12 cellular contexts compared by ENCODE assay signal in the genomic region with DNA sequence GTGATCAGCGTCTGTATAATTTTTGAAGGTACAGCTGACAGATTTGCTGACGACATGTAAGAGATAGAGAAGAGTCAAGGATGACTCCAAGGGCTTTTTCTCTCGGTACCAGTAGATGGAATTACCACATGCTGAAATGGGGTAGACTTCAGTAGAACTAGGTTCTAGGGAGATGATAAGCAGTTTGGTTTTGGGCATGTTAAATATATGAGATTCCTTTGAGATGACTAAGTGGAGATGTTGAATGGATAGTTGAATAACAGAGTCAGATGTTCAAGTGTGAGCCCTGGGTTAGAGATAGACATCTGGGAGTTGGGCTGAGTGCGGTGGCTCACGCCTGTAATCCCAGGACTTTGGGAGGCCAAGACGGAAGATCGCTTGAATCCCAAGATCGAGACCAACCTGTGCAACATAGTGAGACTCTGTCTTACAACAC. TPM values are rescaled to one million over a fixed set of nuclear protein-coding genes. Genes with fewer than 3 reads are reported as not detected.
A peak's percentile ranks its signal among the peaks of the same experiment; 100 is the strongest.
DNase-seq lines count a peak whose midpoint lies in the region; ATAC-seq, FAIRE-seq and TF ChIP-seq lines count a peak whose summit lies in the region.
"Had no signal": no experiment of that assay in that cellular context is flagged by ENCODE, and none has a peak within 500 bp of the region (broad histone marks: within the 10 kb centered on the region; RNA-seq: fewer than 3 reads in every experiment).

No MANE protein-coding gene starts in this region.

- CTCF ChIA-PET in CD8-positive, alpha-beta memory T cell (lab: Charles Lee): no interaction called here
- CTCF ChIA-PET in naive thymus-derived CD4-positive, alpha-beta T cell (lab: Charles Lee): interaction anchor here (0.7 kb wide), 1 partner anchor 25 kb away, joined by 5 read pairs; no protein-coding TSS in a partner anchor

- H3K9me3 Mint-ChIP-seq in CD8-positive, alpha-beta memory T cell: no peaks in the 10 kb centered on the region
- H3K9me3 Mint-ChIP-seq in central memory CD8-positive, alpha-beta T cell: no peaks in the 10 kb centered on the region
- H3K9me3 Mint-ChIP-seq in naive thymus-derived CD4-positive, alpha-beta T cell: no peaks in the 10 kb centered on the region

- H3K4me1 Mint-ChIP-seq in CD8-positive, alpha-beta memory T cell: peaks cover 29 to 50% (median 48%) of the 10 kb centered on the region in 3 donors
- H3K4me1 Mint-ChIP-seq in central memory CD8-positive, alpha-beta T cell: peaks cover 40% of the 10 kb centered on the region
- peaks cover 24 to 48% (median 40%) of the 10 kb centered on the region in 7 donors for H3K4me1 Mint-ChIP-seq in naive thymus-derived CD4-positive, alpha-beta T cell

- H3K36me3 Mint-ChIP-seq in CD8-positive, alpha-beta memory T cell: peaks cover 0 to 54% (median 16%) of the 10 kb centered on the region in 3 donors
- peaks cover 37% of the 10 kb centered on the region for H3K36me3 Mint-ChIP-seq in central memory CD8-positive, alpha-beta T cell (ENCODE audit: insufficient read depth)
- H3K36me3 Mint-ChIP-seq in naive thymus-derived CD4-positive, alpha-beta T cell: peaks cover 0 to 30% (median 25%) of the 10 kb centered on the region in 5 donors

- DNase-seq in CD8-positive, alpha-beta memory T cell: no peak
- DNase-seq in M059J (ENCODE audit: low read depth) (peak; percentile 92), GM12892 (ENCODE audit: insufficient read length) (no peak)
- DNase-seq in central memory CD8-positive, alpha-beta T cell (ENCODE audit: low spot score in 2 of 2): no peak
- DNase-seq in naive thymus-derived CD4-positive, alpha-beta T cell: no peak
- DNase-seq: activated CD4-positive, alpha-beta T cell treated with anti-CD3 and anti-CD28 coated beads for 1 hour; body of pancreas; hypothalamus; ovary had no signal

- no peak overlapping the region for H3K27ac ChIP-seq in CD8-positive, alpha-beta memory T cell (ENCODE audit: low read depth, low read length)
- no peak overlapping the region for H3K27ac ChIP-seq in naive thymus-derived CD4-positive, alpha-beta T cell (ENCODE audit: low read depth, low read length)
- H3K27ac ChIP-seq: body of pancreas, ovary had no signal

- H3K27ac Mint-ChIP-seq in CD8-positive, alpha-beta memory T cell: peak overlapping the region in 6 of 8 donors; percentile 12 to 54 (median 44)
- H3K27ac Mint-ChIP-seq in central memory CD8-positive, alpha-beta T cell (ENCODE audit: low read depth): peak overlapping the region; percentile 66
- H3K27ac Mint-ChIP-seq in naive thymus-derived CD4-positive, alpha-beta T cell: peak overlapping the region in 6 of 9 donors; percentile 0 to 77 (median 32)

- no peaks in the 10 kb centered on the region for H3K9me3 ChIP-seq in CD8-positive, alpha-beta memory T cell (ENCODE audit: low read length)
- no peaks in the 10 kb centered on the region for H3K9me3 ChIP-seq in naive thymus-derived CD4-positive, alpha-beta T cell (ENCODE audit: control insufficient read depth in 2 of 3, low read length in 3 of 3)
- H3K9me3 ChIP-seq: body of pancreas, ovary had no signal

- POLR2A ChIA-PET in CD8-positive, alpha-beta memory T cell (lab: Charles Lee): no interaction called here
- POLR2A ChIA-PET in naive thymus-derived CD4-positive, alpha-beta T cell (lab: Charles Lee): interaction anchor here (0.6 kb wide), 1 partner anchor 219 kb away, joined by 5 read pairs; no protein-coding TSS in a partner anchor

- ATAC-seq in central memory CD8-positive, alpha-beta T cell (replicated peaks; ENCODE audit: extremely low read depth, poor library complexity, severe bottlenecking): no peak
- no peak for ATAC-seq in naive thymus-derived CD4-positive, alpha-beta T cell
- ATAC-seq in GM19351 (IDR thresholded peaks at IDR 0.05; ENCODE audit: unreplicated experiment) (no peak), HG02981 (IDR thresholded peaks at IDR 0.05; ENCODE audit: unreplicated experiment) (no peak), HG02885 (IDR thresholded peaks at IDR 0.05; ENCODE audit: poor library complexity, unreplicated experiment) (no peak)
- ATAC-seq: body of pancreas had no signal

- FAIRE-seq in GM12892 (lab: Jason Lieb, UNC): no peak

- H3K4me1 ChIP-seq in CD8-positive, alpha-beta memory T cell (ENCODE audit: insufficient read depth, low read length): no peaks in the 10 kb centered on the region
- H3K4me1 ChIP-seq in naive thymus-derived CD4-positive, alpha-beta T cell (ENCODE audit: control insufficient read depth in 2 of 2, insufficient read depth in 2 of 2, low read length in 2 of 2): peaks cover 0 to 8% of the 10 kb centered on the region in 2 donors
- H3K4me1 ChIP-seq: body of pancreas had no signal

- no peaks in the 10 kb centered on the region for H3K36me3 ChIP-seq in CD8-positive, alpha-beta memory T cell (ENCODE audit: insufficient read depth, low read length)
- peaks cover 3 to 5% (median 4%) of the 10 kb centered on the region in 3 experiments for H3K36me3 ChIP-seq in naive thymus-derived CD4-positive, alpha-beta T cell (ENCODE audit: control insufficient read depth in 2 of 3, insufficient read depth in 3 of 3, low read length in 3 of 3)
- H3K36me3 ChIP-seq: ovary had no signal

- no peaks in the 10 kb centered on the region for H3K27me3 ChIP-seq in CD8-positive, alpha-beta memory T cell (ENCODE audit: insufficient read depth, low read length, poor library complexity, severe bottlenecking)
- no peaks in the 10 kb centered on the region for H3K27me3 ChIP-seq in naive thymus-derived CD4-positive, alpha-beta T cell (ENCODE audit: control insufficient read depth in 2 of 2, insufficient read depth in 2 of 2, low read length in 2 of 2)
- H3K27me3 ChIP-seq: body of pancreas, ovary had no signal

- no peak overlapping the region for H3K4me3 Mint-ChIP-seq in CD8-positive, alpha-beta memory T cell
- H3K4me3 Mint-ChIP-seq in central memory CD8-positive, alpha-beta T cell: no peak overlapping the region
- H3K4me3 Mint-ChIP-seq in naive thymus-derived CD4-positive, alpha-beta T cell: no peak overlapping the region

- intact Hi-C loops in naive thymus-derived CD4-positive, alpha-beta T cell (cut with micrococcal nuclease): no loop called here

- no peaks in the 10 kb centered on the region for H3K27me3 Mint-ChIP-seq in CD8-positive, alpha-beta memory T cell
- no peaks in the 10 kb centered on the region for H3K27me3 Mint-ChIP-seq in central memory CD8-positive, alpha-beta T cell
- no peaks in the 10 kb centered on the region for H3K27me3 Mint-ChIP-seq in naive thymus-derived CD4-positive, alpha-beta T cell

- H3K4me3 ChIP-seq in CD8-positive, alpha-beta memory T cell (ENCODE audit: low read length): no peak overlapping the region
- no peak overlapping the region for H3K4me3 ChIP-seq in naive thymus-derived CD4-positive, alpha-beta T cell (ENCODE audit: low read length)
- H3K4me3 ChIP-seq: body of pancreas, ovary had no signal

- no peak for TF ChIP-seq POLR2A in GM12892 (IDR thresholded peaks at IDR 0.05; ENCODE audit: low read depth, low read length)

RNA-seq across cellular contexts. Expression of gene PHF20, which starts 50.0 kb away (rescaled TPM):
- total RNA-seq in CD8-positive, alpha-beta memory T cell: 10 to 100 TPM; 53.9 to 54.3 TPM
- 124 TPM for polyA plus RNA-seq in CD8-positive, alpha-beta memory T cell
- 23.4 and 57.6 TPM in 2 replicates for total RNA-seq in M059J (2014; rRNA removed; shearing (Covaris generic))
- total RNA-seq in naive thymus-derived CD4-positive, alpha-beta T cell: 100 to 1,000 TPM in 2 of 5 experiments, 10 to 100 TPM in 3; 57.5 to 157 (median 78.0) TPM
- 100 to 1,000 TPM in 1 of 2 donors, 10 to 100 TPM in 1; 99.9 to 138 TPM for polyA plus RNA-seq in naive thymus-derived CD4-positive, alpha-beta T cell
- 60.0 TPM for polyA plus RNA-seq in GM12892 (2012; ENCODE audit: missing spikeins)
